28 cellular contexts compared by ENCODE assay signal in genomic region chr1:40114400-40114799, GRCh38.
"Had no signal": no experiment of that assay in that cellular context is flagged by ENCODE, and none has a peak within 500 bp of the region (broad histone marks: within the 10 kb centered on the region; RNA-seq: fewer than 3 reads in every experiment).

No MANE protein-coding gene starts in this region.

- H3K27me3 ChIP-seq: testis, thyroid gland, upper lobe of left lung, uterus, vagina had no signal

- H3K36me3 ChIP-seq: stomach, suprapubic skin, thoracic aorta, thyroid gland, tibial artery, tibial nerve, transverse colon, upper lobe of left lung, upper lobe of right lung, uterus, vagina had no signal

- H3K4me1 ChIP-seq: stomach, suprapubic skin, testis, thyroid gland, tibial artery, tibial nerve, transverse colon, upper lobe of left lung, upper lobe of right lung, uterus, vagina had no signal

- H3K4me3 ChIP-seq: stomach, suprapubic skin, testis, thoracic aorta, thyroid gland, tibial artery, tibial nerve, transverse colon, upper lobe of left lung, upper lobe of right lung, uterus, vagina had no signal

- H3K36me3 Mint-ChIP-seq: stimulated activated effector memory CD8-positive, alpha-beta T cell treated with anti-CD3 and anti-CD28 coated beads, Interleukin-12 subunit alpha, Interleukin-12 subunit beta, amount 100 ng/mL, for 72 hours; type B pancreatic cell had no signal

- H3K9me3 ChIP-seq: suprapubic skin, testis, thyroid gland, upper lobe of right lung, uterus had no signal

- H3K27ac ChIP-seq: stomach, suprapubic skin, testis, thoracic aorta, thyroid gland, tibial artery, tibial nerve, transverse colon, upper lobe of left lung, upper lobe of right lung, uterus, vagina had no signal

- H3K27ac Mint-ChIP-seq: stimulated activated effector memory CD8-positive, alpha-beta T cell treated with anti-CD3 and anti-CD28 coated beads, Interleukin-12 subunit alpha, Interleukin-12 subunit beta, amount 100 ng/mL, for 72 hours; stimulated activated memory B cell treated with anti-CD40 and anti-IgM and Interleukin-4, amounts not matched to agents 10 μg/mL and 1 μg/mL and 100 μg/mL, for 72 hours; stimulated activated naive B cell treated with anti-CD40 and anti-IgM and Interleukin-4, amounts not matched to agents 10 μg/mL and 1 μg/mL and 100 μg/mL, for 72 hours; stimulated activated naive CD8-positive, alpha-beta T cell treated with anti-CD3 and anti-CD28 coated beads, Interleukin-15, amount 100 ng/mL, for 72 hours; stimulated activated naive CD8-positive, alpha-beta T cell treated with anti-CD3 and anti-CD28 coated beads, Interleukin-15, Interleukin-2, amounts not matched to agents 100 ng/mL and 50 ng/mL, for 24 hours; type B pancreatic cell had no signal

- H3K4me1 Mint-ChIP-seq: stimulated activated effector memory CD8-positive, alpha-beta T cell treated with anti-CD3 and anti-CD28 coated beads, Interleukin-12 subunit alpha, Interleukin-12 subunit beta, amount 100 ng/mL, for 72 hours; stimulated activated memory B cell treated with anti-CD40 and anti-IgM and Interleukin-4, amounts not matched to agents 10 μg/mL and 1 μg/mL and 100 μg/mL, for 72 hours; stimulated activated naive B cell treated with anti-CD40 and anti-IgM and Interleukin-4, amounts not matched to agents 10 μg/mL and 1 μg/mL and 100 μg/mL, for 72 hours; stimulated activated naive CD8-positive, alpha-beta T cell treated with anti-CD3 and anti-CD28 coated beads, Interleukin-15, amount 100 ng/mL, for 72 hours had no signal

- DNase-seq: stimulated activated CD4-positive, alpha-beta T cell treated with anti-CD3 and anti-CD28 coated beads, Interleukin-2, amount 100 ng/mL, for 48 hours; stimulated activated CD4-positive, alpha-beta T cell treated with anti-CD3 and anti-CD28 coated beads, Interleukin-4, amount 100 ng/mL, for 1 hour; stimulated activated CD4-positive, alpha-beta T cell treated with anti-CD3 and anti-CD28 coated beads, Interleukin-4, amount 100 ng/mL, for 24 hours; stimulated activated CD4-positive, alpha-beta T cell treated with anti-CD3 and anti-CD28 coated beads, Interleukin-4, amount 100 ng/mL, for 4 hours; stimulated activated CD8-positive, alpha-beta memory T cell treated with anti-CD3 and anti-CD28 coated beads, Interleukin-4, amount 100 ng/mL, for 48 hours; stimulated activated naive B cell treated with anti-CD40 and anti-IgM and Interleukin-4, amounts not matched to agents 10 μg/mL and 1 μg/mL and 100 μg/mL, for 72 hours; stimulated activated naive CD4-positive, alpha-beta T cell; stimulated activated naive CD4-positive, alpha-beta T cell treated with Interleukin-2 at 50 U/mL for 16 hours; stimulated activated naive CD8-positive, alpha-beta T cell treated with anti-CD3 and anti-CD28 coated beads, Interleukin-15, amount 100 ng/mL, for 72 hours; stimulated activated naive CD8-positive, alpha-beta T cell treated with anti-CD3 and anti-CD28 coated beads, Interleukin-15, Interleukin-2, amounts not matched to agents 100 U/mL and 50 U/mL, for 24 hours; stomach; substantia nigra; testis; thyroid gland; tibial artery; transverse colon; trophoblast cell; upper lobe of left lung; upper lobe of right lung; uterus had no signal

- H3K9me3 Mint-ChIP-seq: type B pancreatic cell had no signal

- ATAC-seq: stimulated activated effector memory CD8-positive, alpha-beta T cell treated with anti-CD3 and anti-CD28 coated beads, Interleukin-12 subunit alpha, Interleukin-12 subunit beta, amount 100 ng/mL, for 72 hours; stimulated activated memory B cell treated with anti-CD40 and anti-IgM and Interleukin-4, amounts not matched to agents 10 μg/mL and 1 μg/mL and 100 μg/mL, for 72 hours; stimulated activated naive B cell treated with anti-CD40 and anti-IgM and Interleukin-4, amounts not matched to agents 10 μg/mL and 1 μg/mL and 100 μg/mL, for 72 hours; stimulated activated naive CD8-positive, alpha-beta T cell treated with anti-CD3 and anti-CD28 coated beads, Interleukin-15, amount 100 ng/mL, for 72 hours; stimulated activated naive CD8-positive, alpha-beta T cell treated with anti-CD3 and anti-CD28 coated beads, Interleukin-15, Interleukin-2, amounts not matched to agents 100 U/mL and 50 U/mL, for 24 hours; upper lobe of right lung had no signal

- H3K4me3 Mint-ChIP-seq: stimulated activated effector memory CD8-positive, alpha-beta T cell treated with anti-CD3 and anti-CD28 coated beads, Interleukin-12 subunit alpha, Interleukin-12 subunit beta, amount 100 ng/mL, for 72 hours; stimulated activated memory B cell treated with anti-CD40 and anti-IgM and Interleukin-4, amounts not matched to agents 10 μg/mL and 1 μg/mL and 100 μg/mL, for 72 hours; stimulated activated naive B cell treated with anti-CD40 and anti-IgM and Interleukin-4, amounts not matched to agents 10 μg/mL and 1 μg/mL and 100 μg/mL, for 72 hours; stimulated activated naive CD8-positive, alpha-beta T cell treated with anti-CD3 and anti-CD28 coated beads, Interleukin-15, amount 100 ng/mL, for 72 hours; stimulated activated naive CD8-positive, alpha-beta T cell treated with anti-CD3 and anti-CD28 coated beads, Interleukin-15, Interleukin-2, amounts not matched to agents 100 ng/mL and 50 ng/mL, for 24 hours; type B pancreatic cell had no signal
